2 cellular contexts compared by ENCODE assay signal in genomic region chr2:11279398-11279797, GRCh38.
TF ChIP-seq lines count a peak whose summit lies in the region.

No MANE protein-coding gene starts in this region.

TF ChIP-seq in HepG2, 621 proteins besides CTCF, POLR2A, EP300 and RAD21 (continued from another document):
- TF ChIP-seq, protein P1, sequence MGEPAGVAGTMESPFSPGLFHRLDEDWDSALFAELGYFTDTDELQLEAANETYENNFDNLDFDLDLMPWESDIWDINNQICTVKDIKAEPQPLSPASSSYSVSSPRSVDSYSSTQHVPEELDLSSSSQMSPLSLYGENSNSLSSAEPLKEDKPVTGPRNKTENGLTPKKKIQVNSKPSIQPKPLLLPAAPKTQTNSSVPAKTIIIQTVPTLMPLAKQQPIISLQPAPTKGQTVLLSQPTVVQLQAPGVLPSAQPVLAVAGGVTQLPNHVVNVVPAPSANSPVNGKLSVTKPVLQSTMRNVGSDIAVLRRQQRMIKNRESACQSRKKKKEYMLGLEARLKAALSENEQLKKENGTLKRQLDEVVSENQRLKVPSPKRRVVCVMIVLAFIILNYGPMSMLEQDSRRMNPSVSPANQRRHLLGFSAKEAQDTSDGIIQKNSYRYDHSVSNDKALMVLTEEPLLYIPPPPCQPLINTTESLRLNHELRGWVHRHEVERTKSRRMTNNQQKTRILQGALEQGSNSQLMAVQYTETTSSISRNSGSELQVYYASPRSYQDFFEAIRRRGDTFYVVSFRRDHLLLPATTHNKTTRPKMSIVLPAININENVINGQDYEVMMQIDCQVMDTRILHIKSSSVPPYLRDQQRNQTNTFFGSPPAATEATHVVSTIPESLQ (CRISPR knock-in tag; conservative IDR thresholded peaks at IDR 0.05) = no peak
- TF ChIP-seq TAF1 (CRISPR knock-in tag; IDR thresholded peaks at IDR 0.05) (no peak), ZFP62 (CRISPR knock-in tag; IDR thresholded peaks at IDR 0.05) (no peak), SP2 (CRISPR knock-in tag; IDR thresholded peaks at IDR 0.05) (no peak), MATR3 (CRISPR knock-in tag; IDR thresholded peaks at IDR 0.05) (no peak), RBM22 (optimal IDR thresholded peaks at IDR 0.05; ENCODE audit: low read length) (peak; percentile 80), MED1 (CRISPR knock-in tag; IDR thresholded peaks at IDR 0.05) (no peak)

TF ChIP-seq in K562, 482 proteins besides CTCF, POLR2A, EP300 and RAD21 (continued from another document and continues in another):
- TF ChIP-seq, protein P2, sequence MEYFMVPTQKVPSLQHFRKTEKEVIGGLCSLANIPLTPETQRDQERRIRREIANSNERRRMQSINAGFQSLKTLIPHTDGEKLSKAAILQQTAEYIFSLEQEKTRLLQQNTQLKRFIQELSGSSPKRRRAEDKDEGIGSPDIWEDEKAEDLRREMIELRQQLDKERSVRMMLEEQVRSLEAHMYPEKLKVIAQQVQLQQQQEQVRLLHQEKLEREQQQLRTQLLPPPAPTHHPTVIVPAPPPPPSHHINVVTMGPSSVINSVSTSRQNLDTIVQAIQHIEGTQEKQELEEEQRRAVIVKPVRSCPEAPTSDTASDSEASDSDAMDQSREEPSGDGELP (CRISPR knock-in tag; IDR thresholded peaks at IDR 0.05; ENCODE audit: borderline replicate concordance) = no peak
- TF ChIP-seq ARID3A (IDR thresholded peaks at IDR 0.05; ENCODE audit: borderline replicate concordance, low read depth, low read length) (peak; percentile 96), TRIM25 (IDR thresholded peaks at IDR 0.05; ENCODE audit: borderline replicate concordance) (no peak), EP400 (IDR thresholded peaks at IDR 0.05) (peak; percentile 49; the same call in 1 of the 2 replicates), CHD4 (IDR thresholded peaks at IDR 0.05; ENCODE audit: insufficient read depth, insufficient replicate concordance, low read depth, low read length, poor library complexity, severe bottlenecking) (no peak), ZMIZ1 (IDR thresholded peaks at IDR 0.05; ENCODE audit: low read depth in 2 of 2, low read length in 2 of 2) (peak in 1 of 2 experiments; percentile 89; a peak in 2 of 4 replicates), TCF7 (IDR thresholded peaks at IDR 0.05; ENCODE audit: borderline replicate concordance) (peak; percentile 63; the same call in 1 of the 2 replicates), PML (IDR thresholded peaks at IDR 0.05; ENCODE audit: low read length) (peak; percentile 97), RUNX1 (IDR thresholded peaks at IDR 0.05; ENCODE audit: low read depth) (no peak), PHB (CRISPR knock-in tag; IDR thresholded peaks at IDR 0.05) (no peak), ELF4 (CRISPR knock-in tag; IDR thresholded peaks at IDR 0.05) (peak; percentile 58; the same call in 1 of the 2 replicates), ZNF766 (CRISPR knock-in tag; conservative IDR thresholded peaks at IDR 0.05) (no peak), SIX5 (IDR thresholded peaks at IDR 0.05; ENCODE audit: borderline replicate concordance in 1 of 2, insufficient read depth in 1 of 2, low read depth in 1 of 2, low read length in 2 of 2) (peak in 1 of 2 experiments; percentile 3; a peak in 1 of 4 replicates), TARDBP (IDR thresholded peaks at IDR 0.05) (0 out of 2 replicates have a peak, but pooled peaks have one; percentile 23), ZFP1 (CRISPR knock-in tag; IDR thresholded peaks at IDR 0.05) (no peak), ZBTB11 (CRISPR knock-in tag; IDR thresholded peaks at IDR 0.05) (peak in 1 of 3 experiments; percentile 79; a peak in 2 of 6 replicates), MTA1 (IDR thresholded peaks at IDR 0.05; ENCODE audit: borderline replicate concordance) (peak; percentile 77), ZBTB8A (IDR thresholded peaks at IDR 0.05; ENCODE audit: partially characterized antibody) (no peak), SMAD4 (CRISPR knock-in tag; conservative IDR thresholded peaks at IDR 0.05) (peak; percentile 81), CREB1 (IDR thresholded peaks at IDR 0.05) (peak; percentile 82; the same call in 1 of the 2 replicates), CREB1 (CRISPR knock-in tag; IDR thresholded peaks at IDR 0.05) (no peak), DACH1 (IDR thresholded peaks at IDR 0.05; ENCODE audit: partially characterized antibody) (peak; percentile 62), ID3 (CRISPR knock-in tag; IDR thresholded peaks at IDR 0.05) (no peak), ID3 (tag; IDR thresholded peaks at IDR 0.05) (peak; percentile 91), POLR2AphosphoS5 (IDR thresholded peaks at IDR 0.05; ENCODE audit: control insufficient read depth, insufficient read depth, low read depth, low read length) (peak; percentile 90), RCOR1 (IDR thresholded peaks at IDR 0.05; ENCODE audit: borderline replicate concordance in 1 of 2, low read depth in 2 of 2, low read length in 2 of 2) (peak in 1 of 2 experiments; percentile 80; a peak in 1 of 4 replicates), XRCC3 (IDR thresholded peaks at IDR 0.05) (0 out of 2 replicates have a peak, but pooled peaks have one; percentile 45), MXI1 (IDR thresholded peaks at IDR 0.05; ENCODE audit: low read depth, low read length) (0 out of 2 replicates have a peak, but pooled peaks have one; percentile 24)
- TF ChIP-seq, protein P3, sequence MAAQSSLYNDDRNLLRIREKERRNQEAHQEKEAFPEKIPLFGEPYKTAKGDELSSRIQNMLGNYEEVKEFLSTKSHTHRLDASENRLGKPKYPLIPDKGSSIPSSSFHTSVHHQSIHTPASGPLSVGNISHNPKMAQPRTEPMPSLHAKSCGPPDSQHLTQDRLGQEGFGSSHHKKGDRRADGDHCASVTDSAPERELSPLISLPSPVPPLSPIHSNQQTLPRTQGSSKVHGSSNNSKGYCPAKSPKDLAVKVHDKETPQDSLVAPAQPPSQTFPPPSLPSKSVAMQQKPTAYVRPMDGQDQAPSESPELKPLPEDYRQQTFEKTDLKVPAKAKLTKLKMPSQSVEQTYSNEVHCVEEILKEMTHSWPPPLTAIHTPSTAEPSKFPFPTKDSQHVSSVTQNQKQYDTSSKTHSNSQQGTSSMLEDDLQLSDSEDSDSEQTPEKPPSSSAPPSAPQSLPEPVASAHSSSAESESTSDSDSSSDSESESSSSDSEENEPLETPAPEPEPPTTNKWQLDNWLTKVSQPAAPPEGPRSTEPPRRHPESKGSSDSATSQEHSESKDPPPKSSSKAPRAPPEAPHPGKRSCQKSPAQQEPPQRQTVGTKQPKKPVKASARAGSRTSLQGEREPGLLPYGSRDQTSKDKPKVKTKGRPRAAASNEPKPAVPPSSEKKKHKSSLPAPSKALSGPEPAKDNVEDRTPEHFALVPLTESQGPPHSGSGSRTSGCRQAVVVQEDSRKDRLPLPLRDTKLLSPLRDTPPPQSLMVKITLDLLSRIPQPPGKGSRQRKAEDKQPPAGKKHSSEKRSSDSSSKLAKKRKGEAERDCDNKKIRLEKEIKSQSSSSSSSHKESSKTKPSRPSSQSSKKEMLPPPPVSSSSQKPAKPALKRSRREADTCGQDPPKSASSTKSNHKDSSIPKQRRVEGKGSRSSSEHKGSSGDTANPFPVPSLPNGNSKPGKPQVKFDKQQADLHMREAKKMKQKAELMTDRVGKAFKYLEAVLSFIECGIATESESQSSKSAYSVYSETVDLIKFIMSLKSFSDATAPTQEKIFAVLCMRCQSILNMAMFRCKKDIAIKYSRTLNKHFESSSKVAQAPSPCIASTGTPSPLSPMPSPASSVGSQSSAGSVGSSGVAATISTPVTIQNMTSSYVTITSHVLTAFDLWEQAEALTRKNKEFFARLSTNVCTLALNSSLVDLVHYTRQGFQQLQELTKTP (IDR thresholded peaks at IDR 0.05; ENCODE audit: low read depth in 1 of 2, partially characterized antibody in 2 of 2) = peak in 1 of 2 experiments; percentile 84
- TF ChIP-seq, protein P4, sequence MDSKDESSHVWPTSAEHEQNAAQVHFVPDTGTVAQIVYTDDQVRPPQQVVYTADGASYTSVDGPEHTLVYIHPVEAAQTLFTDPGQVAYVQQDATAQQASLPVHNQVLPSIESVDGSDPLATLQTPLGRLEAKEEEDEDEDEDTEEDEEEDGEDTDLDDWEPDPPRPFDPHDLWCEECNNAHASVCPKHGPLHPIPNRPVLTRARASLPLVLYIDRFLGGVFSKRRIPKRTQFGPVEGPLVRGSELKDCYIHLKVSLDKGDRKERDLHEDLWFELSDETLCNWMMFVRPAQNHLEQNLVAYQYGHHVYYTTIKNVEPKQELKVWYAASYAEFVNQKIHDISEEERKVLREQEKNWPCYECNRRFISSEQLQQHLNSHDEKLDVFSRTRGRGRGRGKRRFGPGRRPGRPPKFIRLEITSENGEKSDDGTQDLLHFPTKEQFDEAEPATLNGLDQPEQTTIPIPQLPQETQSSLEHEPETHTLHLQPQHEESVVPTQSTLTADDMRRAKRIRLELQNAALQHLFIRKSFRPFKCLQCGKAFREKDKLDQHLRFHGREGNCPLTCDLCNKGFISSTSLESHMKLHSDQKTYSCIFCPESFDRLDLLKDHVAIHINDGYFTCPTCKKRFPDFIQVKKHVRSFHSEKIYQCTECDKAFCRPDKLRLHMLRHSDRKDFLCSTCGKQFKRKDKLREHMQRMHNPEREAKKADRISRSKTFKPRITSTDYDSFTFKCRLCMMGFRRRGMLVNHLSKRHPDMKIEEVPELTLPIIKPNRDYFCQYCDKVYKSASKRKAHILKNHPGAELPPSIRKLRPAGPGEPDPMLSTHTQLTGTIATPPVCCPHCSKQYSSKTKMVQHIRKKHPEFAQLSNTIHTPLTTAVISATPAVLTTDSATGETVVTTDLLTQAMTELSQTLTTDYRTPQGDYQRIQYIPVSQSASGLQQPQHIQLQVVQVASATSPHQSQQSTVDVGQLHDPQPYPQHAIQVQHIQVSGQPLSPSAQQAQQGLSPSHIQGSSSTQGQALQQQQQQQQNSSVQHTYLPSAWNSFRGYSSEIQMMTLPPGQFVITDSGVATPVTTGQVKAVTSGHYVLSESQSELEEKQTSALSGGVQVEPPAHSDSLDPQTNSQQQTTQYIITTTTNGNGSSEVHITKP (IDR thresholded peaks at IDR 0.05; ENCODE audit: partially characterized antibody) = peak; percentile 28
